In genomic region chr12:66000958-66001357, GRCh38 we compare ENCODE assay signal across 28 cellular contexts.
"Had no signal": no experiment of that assay in that cellular context is flagged by ENCODE, and none has a peak within 500 bp of the region (broad histone marks: within the 10 kb centered on the region; RNA-seq: fewer than 3 reads in every experiment).

No MANE protein-coding gene starts in this region.

- H3K4me2 ChIP-seq: neural progenitor cell had no signal

- H3K27me3 ChIP-seq: neural progenitor cell, ovary, right lobe of liver, sigmoid colon, stomach, thyroid gland, tibial nerve, upper lobe of right lung, uterus had no signal

- H3K36me3 ChIP-seq: neural progenitor cell, ovary, right lobe of liver, sigmoid colon, stomach, thoracic aorta, thyroid gland, tibial nerve, upper lobe of right lung, uterus had no signal

- H3K9ac ChIP-seq: neural progenitor cell, parathyroid adenoma had no signal

- ATAC-seq: natural killer cell; psoas muscle; right cardiac atrium; right lobe of liver; stimulated activated effector memory CD8-positive, alpha-beta T cell treated with anti-CD3 and anti-CD28 coated beads, Interleukin-12 subunit alpha, Interleukin-12 subunit beta, amount 100 ng/mL, for 72 hours; stimulated activated naive B cell treated with anti-CD40 and anti-IgM and Interleukin-4, amounts not matched to agents 10 μg/mL and 1 μg/mL and 100 μg/mL, for 72 hours; upper lobe of right lung had no signal

- H3K4me3 Mint-ChIP-seq: natural killer cell; nephron; neural progenitor cell; stimulated activated effector memory CD8-positive, alpha-beta T cell treated with anti-CD3 and anti-CD28 coated beads, Interleukin-12 subunit alpha, Interleukin-12 subunit beta, amount 100 ng/mL, for 72 hours; stimulated activated naive B cell treated with anti-CD40 and anti-IgM and Interleukin-4, amounts not matched to agents 10 μg/mL and 1 μg/mL and 100 μg/mL, for 72 hours; stimulated activated naive CD8-positive, alpha-beta T cell treated with anti-CD3 and anti-CD28 coated beads, Interleukin-15, Interleukin-2, amounts not matched to agents 100 ng/mL and 50 ng/mL, for 24 hours; type B pancreatic cell had no signal

- DNase-seq: natural killer cell; occipital lobe; ovary; posterior cingulate gyrus; psoas muscle; right cardiac atrium; right lobe of liver; sigmoid colon; small intestine; stimulated activated CD4-positive, alpha-beta T cell treated with anti-CD3 and anti-CD28 coated beads, Interleukin-15, amount 100 ng/mL, for 24 hours; stimulated activated CD4-positive, alpha-beta T cell treated with anti-CD3 and anti-CD28 coated beads, Interleukin-2, amount 100 ng/mL, for 24 hours; stimulated activated CD4-positive, alpha-beta T cell treated with anti-CD3 and anti-CD28 coated beads, Interleukin-2, amount 100 ng/mL, for 48 hours; stimulated activated CD4-positive, alpha-beta T cell treated with anti-CD3 and anti-CD28 coated beads, Interleukin-4, amount 100 ng/mL, for 24 hours; stimulated activated naive B cell treated with anti-CD40 and anti-IgM and Interleukin-4, amounts not matched to agents 10 μg/mL and 1 μg/mL and 100 μg/mL, for 72 hours; stimulated activated naive CD4-positive, alpha-beta T cell treated with Interleukin-2 at 50 U/mL for 16 hours; stomach; thyroid gland; upper lobe of right lung; uterus had no signal

- H3K27me3 Mint-ChIP-seq: progenitor cell of endocrine pancreas; stimulated activated naive B cell treated with anti-CD40 and anti-IgM and Interleukin-4, amounts not matched to agents 10 μg/mL and 1 μg/mL and 100 μg/mL, for 72 hours; type B pancreatic cell had no signal

- H3K4me3 ChIP-seq: neural progenitor cell, ovary, psoas muscle, right lobe of liver, sigmoid colon, stomach, thoracic aorta, thyroid gland, tibial nerve, upper lobe of right lung, uterus had no signal

- H3K36me3 Mint-ChIP-seq: natural killer cell; neural progenitor cell; stimulated activated effector memory CD8-positive, alpha-beta T cell treated with anti-CD3 and anti-CD28 coated beads, Interleukin-12 subunit alpha, Interleukin-12 subunit beta, amount 100 ng/mL, for 72 hours; stimulated activated naive B cell treated with anti-CD40 and anti-IgM and Interleukin-4, amounts not matched to agents 10 μg/mL and 1 μg/mL and 100 μg/mL, for 72 hours; type B pancreatic cell had no signal

- H3K27ac Mint-ChIP-seq: natural killer cell; nephron; neural progenitor cell; progenitor cell of endocrine pancreas; stimulated activated effector memory CD8-positive, alpha-beta T cell treated with anti-CD3 and anti-CD28 coated beads, Interleukin-12 subunit alpha, Interleukin-12 subunit beta, amount 100 ng/mL, for 72 hours; stimulated activated naive B cell treated with anti-CD40 and anti-IgM and Interleukin-4, amounts not matched to agents 10 μg/mL and 1 μg/mL and 100 μg/mL, for 72 hours; stimulated activated naive CD8-positive, alpha-beta T cell treated with anti-CD3 and anti-CD28 coated beads, Interleukin-15, Interleukin-2, amounts not matched to agents 100 ng/mL and 50 ng/mL, for 24 hours; type B pancreatic cell had no signal

- H3K27ac ChIP-seq: neural progenitor cell, ovary, parathyroid adenoma, psoas muscle, right lobe of liver, sigmoid colon, stomach, thoracic aorta, thyroid gland, tibial nerve, upper lobe of right lung, uterus had no signal

- H3K9me3 ChIP-seq: ovary, psoas muscle, right lobe of liver, sigmoid colon, stomach, thoracic aorta, thyroid gland, tibial nerve, upper lobe of right lung, uterus had no signal

- H3K4me1 ChIP-seq: neural progenitor cell, parathyroid adenoma, psoas muscle, right lobe of liver, sigmoid colon, stomach, thyroid gland, tibial nerve, upper lobe of right lung, uterus had no signal

- H2AFZ ChIP-seq: neural progenitor cell, parathyroid adenoma had no signal

- H3K79me2 ChIP-seq: parathyroid adenoma had no signal

- FAIRE-seq: small intestine had no signal

- H3K9me3 Mint-ChIP-seq: natural killer cell; nephron; neural progenitor cell; stimulated activated effector memory CD8-positive, alpha-beta T cell treated with anti-CD3 and anti-CD28 coated beads, Interleukin-12 subunit alpha, Interleukin-12 subunit beta, amount 100 ng/mL, for 72 hours; stimulated activated naive B cell treated with anti-CD40 and anti-IgM and Interleukin-4, amounts not matched to agents 10 μg/mL and 1 μg/mL and 100 μg/mL, for 72 hours; stimulated activated naive CD8-positive, alpha-beta T cell treated with anti-CD3 and anti-CD28 coated beads, Interleukin-15, Interleukin-2, amounts not matched to agents 100 ng/mL and 50 ng/mL, for 24 hours; type B pancreatic cell had no signal

- H3K4me1 Mint-ChIP-seq: natural killer cell; nephron; stimulated activated effector memory CD8-positive, alpha-beta T cell treated with anti-CD3 and anti-CD28 coated beads, Interleukin-12 subunit alpha, Interleukin-12 subunit beta, amount 100 ng/mL, for 72 hours had no signal
